Comparison of ENCODE assay signal across 1 cellular context in the genomic region with DNA sequence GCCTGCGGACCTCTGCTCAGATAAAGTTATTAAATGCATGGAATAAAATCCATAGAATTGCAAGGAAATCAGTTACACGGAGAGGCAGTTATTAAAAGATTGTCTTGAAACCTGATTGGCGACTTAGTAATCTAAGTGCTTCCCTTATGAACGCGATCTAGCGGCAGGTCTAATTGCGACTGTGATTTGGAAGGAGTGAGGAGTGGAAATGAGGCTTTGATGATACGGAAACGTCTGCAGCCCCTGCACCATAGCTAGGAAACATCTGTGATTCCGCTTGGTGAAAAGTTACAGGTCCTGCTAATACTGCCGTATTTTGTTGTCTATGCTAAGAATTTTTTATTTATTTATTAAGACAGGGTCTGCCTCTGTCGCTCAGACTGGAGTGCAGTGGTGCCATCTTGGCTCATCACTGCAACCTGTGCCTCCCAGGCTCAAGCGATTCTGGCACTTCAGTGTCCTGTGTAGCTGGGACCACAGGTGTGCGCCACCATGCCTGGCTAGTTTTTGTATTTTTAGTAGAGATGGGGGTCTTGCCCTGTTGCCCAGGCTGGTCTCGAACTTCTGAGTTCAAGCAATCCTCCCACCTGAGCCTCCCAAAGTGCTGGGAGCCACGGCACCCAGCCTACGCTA.
TF ChIP-seq lines count a peak whose summit lies in the region.

No MANE protein-coding gene starts in this region.

TF ChIP-seq in GM23338, 12 proteins besides CTCF, POLR2A, EP300 and RAD21 (continued from another document):
- no peak for TF ChIP-seq ZNF462 (CRISPR knock-in tag; IDR thresholded peaks at IDR 0.05)
- TF ChIP-seq ZNF331 (CRISPR knock-in tag; IDR thresholded peaks at IDR 0.05; ENCODE audit: low read depth), result no peak
- TF ChIP-seq ZNF114 (CRISPR knock-in tag; IDR thresholded peaks at IDR 0.05), result no peak
- no peak for TF ChIP-seq NANOG (IDR thresholded peaks at IDR 0.05; ENCODE audit: borderline replicate concordance)
- no peak for TF ChIP-seq EZH2phosphoT487 (IDR thresholded peaks at IDR 0.05; ENCODE audit: unreplicated experiment)
- TF ChIP-seq EZH2 (IDR thresholded peaks at IDR 0.05; ENCODE audit: low read depth, unreplicated experiment), result no peak
- no peak for TF ChIP-seq REST (IDR thresholded peaks at IDR 0.05; ENCODE audit: unreplicated experiment)
- TF ChIP-seq STAT1 (IDR thresholded peaks at IDR 0.05; ENCODE audit: unreplicated experiment), result no peak
